ENCODE assay signal across 8 cellular contexts in the genomic region with DNA sequence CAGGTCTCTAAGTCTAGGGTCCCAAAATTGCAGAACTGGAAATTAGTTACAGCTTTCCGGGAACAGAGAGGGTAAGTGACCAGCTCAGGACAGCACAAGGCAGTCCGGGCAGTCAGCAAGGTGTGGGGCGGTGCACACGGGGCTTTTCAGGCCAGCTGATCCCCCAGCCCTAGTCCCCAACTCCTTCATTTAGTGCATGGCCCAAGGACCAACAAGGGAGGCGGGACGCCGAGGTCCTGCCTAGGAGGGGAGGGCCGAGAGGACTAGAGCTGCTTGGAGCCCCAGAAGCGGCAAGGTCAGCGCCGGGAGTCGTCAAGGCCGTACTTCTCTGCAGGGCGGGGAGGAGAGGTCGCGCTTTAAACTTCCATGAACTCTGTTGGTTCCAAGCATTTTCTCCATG. TPM values are rescaled to one million over a fixed set of nuclear protein-coding genes. Genes with fewer than 3 reads are reported as not detected.
DNase-seq lines count a peak whose midpoint lies in the region; ATAC-seq and TF ChIP-seq lines count a peak whose summit lies in the region.

No MANE protein-coding gene starts in this region.

- BruUV-seq in Panc1 (replicated peaks; lab: Mats Ljungman, UMichigan) = no TSS peak

- H3K36me3 ChIP-seq in CD8-positive, alpha-beta T cell (ENCODE audit: insufficient read depth, low read length) = no peaks in the 10 kb centered on the region
- no peaks in the 10 kb centered on the region; the same call in 1 of the 2 replicates for H3K36me3 ChIP-seq in Panc1 (ENCODE audit: control insufficient read depth, insufficient read depth, low read length)

- ATAC-seq in CD8-positive, alpha-beta T cell = no peak
- ATAC-seq in Panc1 (no peak), HG02610 (IDR thresholded peaks at IDR 0.05; ENCODE audit: unreplicated experiment) (no peak), GM21576 (IDR thresholded peaks at IDR 0.05; ENCODE audit: unreplicated experiment) (no peak)

- H3K4me3 Mint-ChIP-seq in CD8-positive, alpha-beta T cell = peak overlapping the region; percentile 94
- H3K4me3 Mint-ChIP-seq in endothelial cell (ENCODE audit: unreplicated experiment) (peak overlapping the region; percentile 94), neural crest cell (peak overlapping the region; percentile 88)

- CTCF ChIA-PET in CD8-positive, alpha-beta T cell (lab: Charles Lee) = interaction anchor here (0.6 to 2.6 kb wide), 5 partner anchors 9 to 378 kb away, joined by 3 to 5 read pairs (median 4); no protein-coding TSS in a partner anchor
- CTCF ChIA-PET in Panc1 (lab: Charles Lee) = no interaction called here

- H3K4me1 Mint-ChIP-seq in CD8-positive, alpha-beta T cell (ENCODE audit: low read depth) = peaks cover 27% of the 10 kb centered on the region
- H3K4me1 Mint-ChIP-seq in endothelial cell (ENCODE audit: unreplicated experiment) = peaks cover 32% of the 10 kb centered on the region
- H3K4me1 Mint-ChIP-seq in neural crest cell = peaks cover 13% of the 10 kb centered on the region

- POLR2A ChIA-PET in CD8-positive, alpha-beta T cell (lab: Charles Lee) = interaction anchor here (1.8 to 2.1 kb wide), 2 partner anchors 24 to 64 kb away, joined by 5 to 7 read pairs; no protein-coding TSS in a partner anchor
- POLR2A ChIA-PET in Panc1 (lab: Charles Lee) = no interaction called here

- H3K27ac Mint-ChIP-seq in CD8-positive, alpha-beta T cell = peak overlapping the region; percentile 95
- H3K27ac Mint-ChIP-seq in endothelial cell (ENCODE audit: unreplicated experiment) (peak overlapping the region; percentile 8), neural crest cell (ENCODE audit: unreplicated experiment) (no peak overlapping the region)

- H3K27ac ChIP-seq in CD8-positive, alpha-beta T cell (ENCODE audit: low read depth, low read length) = no peak overlapping the region
- H3K27ac ChIP-seq in Panc1 (ENCODE audit: low read length) = peak overlapping the region; percentile 84

- H3K9me3 Mint-ChIP-seq in CD8-positive, alpha-beta T cell = no peaks in the 10 kb centered on the region
- H3K9me3 Mint-ChIP-seq in endothelial cell (ENCODE audit: unreplicated experiment) (no peaks in the 10 kb centered on the region), neural crest cell (no peaks in the 10 kb centered on the region)

- peak overlapping the region; percentile 94 for H3K4me3 ChIP-seq in CD8-positive, alpha-beta T cell (ENCODE audit: low read depth, low read length)
- peak overlapping the region; percentile 77 to 78 for H3K4me3 ChIP-seq in Panc1 (ENCODE audit: low read depth in 2 of 2, low read length in 2 of 2)

- intact Hi-C loops in CD8-positive, alpha-beta T cell (cut with DNase I, micrococcal nuclease) = loop anchor here (1.0 to 10.0 kb wide), 9 partner anchors 25 to 813 kb away; partner anchors contain the start of genes SEC11A (in 2 of the 2), WDR73 (in 2 of the 2), KLHL25 (in 1 of the 2) and ZNF592 (in 1 of the 2)
- intact Hi-C loops in Panc1 (cut with micrococcal nuclease; ENCODE audit: unreplicated experiment) = no loop called here

- peaks cover 7% of the 10 kb centered on the region for H3K36me3 Mint-ChIP-seq in CD8-positive, alpha-beta T cell
- peaks cover 8% of the 10 kb centered on the region for H3K36me3 Mint-ChIP-seq in endothelial cell (ENCODE audit: low read depth, unreplicated experiment)
- no peaks in the 10 kb centered on the region for H3K36me3 Mint-ChIP-seq in neural crest cell (ENCODE audit: low read depth)

- no peak for DNase-seq in CD8-positive, alpha-beta T cell
- DNase-seq in Panc1 (ENCODE audit: low read depth, low spot score) (no peak), endothelial cell (ENCODE audit: low spot score) (peak; percentile 15), neural crest cell (ENCODE audit: low read depth, low spot score) (no peak), DMS 273 (lab: John Stamatoyannopoulos, UW; ENCODE audit: unreplicated experiment) (no peak)
- no peak for DNase-seq in activated CD4-positive, alpha-beta T cell treated with anti-CD3 and anti-CD28 coated beads, Interleukin-2, amount 50 U/mL, for 4 hours

- in situ Hi-C loops in Panc1 (cut with HindIII; ENCODE audit: low pct_unique_long_range_greater_than_20kb, low sequenced_read_pairs) = no loop called here

- no peaks in the 10 kb centered on the region for H3K27me3 Mint-ChIP-seq in CD8-positive, alpha-beta T cell (ENCODE audit: low read depth)
- peaks cover 15% of the 10 kb centered on the region for H3K27me3 Mint-ChIP-seq in endothelial cell (ENCODE audit: unreplicated experiment)
- H3K27me3 Mint-ChIP-seq in neural crest cell (ENCODE audit: low read depth) = peaks cover 55% of the 10 kb centered on the region

- no peaks in the 10 kb centered on the region for H3K9me3 ChIP-seq in CD8-positive, alpha-beta T cell (ENCODE audit: low read length)
- no peaks in the 10 kb centered on the region for H3K9me3 ChIP-seq in Panc1 (ENCODE audit: control insufficient read depth, insufficient read depth, low read depth, low read length)

- peaks cover 19% of the 10 kb centered on the region for H3K4me1 ChIP-seq in CD8-positive, alpha-beta T cell (ENCODE audit: insufficient read depth, low read length)
- peaks cover 26% of the 10 kb centered on the region for H3K4me1 ChIP-seq in Panc1 (ENCODE audit: control insufficient read depth, insufficient read depth, low read length)

- no peaks in the 10 kb centered on the region for H3K27me3 ChIP-seq in CD8-positive, alpha-beta T cell (ENCODE audit: insufficient read depth, low read length)
- H3K27me3 ChIP-seq in Panc1 (ENCODE audit: control insufficient read depth, insufficient read depth, low read length) = no peaks in the 10 kb centered on the region

- no peak for TF ChIP-seq CTCF in CD8-positive, alpha-beta T cell (IDR thresholded peaks at IDR 0.05)
- TF ChIP-seq CTCF in Panc1 (IDR thresholded peaks at IDR 0.05) = no peak
- TF ChIP-seq CTCF in endothelial cell (IDR thresholded peaks at IDR 0.05; ENCODE audit: unreplicated experiment) = no peak
- no peak for TF ChIP-seq CTCF in neural crest cell (conservative IDR thresholded peaks at IDR 0.05)

RNA-seq across cellular contexts. Expression of gene PDE8A, which starts 2.0 kb away (rescaled TPM):
- 10 to 100 TPM; 16.4 to 19.7 TPM for total RNA-seq in CD8-positive, alpha-beta T cell
- 40.0 TPM for total RNA-seq in Panc1 (2021; ENCODE audit: unreplicated experiment)
- 21.0 TPM for polyA plus RNA-seq in Panc1 (2012; ENCODE audit: insufficient read length)
- total RNA-seq in endothelial cell (ENCODE audit: unreplicated experiment) = 43.4 TPM
- total RNA-seq in neural crest cell = 7.0 and 8.6 TPM in 2 replicates
